Comparison of ENCODE assay signal across 18 cellular contexts in the genomic region with DNA sequence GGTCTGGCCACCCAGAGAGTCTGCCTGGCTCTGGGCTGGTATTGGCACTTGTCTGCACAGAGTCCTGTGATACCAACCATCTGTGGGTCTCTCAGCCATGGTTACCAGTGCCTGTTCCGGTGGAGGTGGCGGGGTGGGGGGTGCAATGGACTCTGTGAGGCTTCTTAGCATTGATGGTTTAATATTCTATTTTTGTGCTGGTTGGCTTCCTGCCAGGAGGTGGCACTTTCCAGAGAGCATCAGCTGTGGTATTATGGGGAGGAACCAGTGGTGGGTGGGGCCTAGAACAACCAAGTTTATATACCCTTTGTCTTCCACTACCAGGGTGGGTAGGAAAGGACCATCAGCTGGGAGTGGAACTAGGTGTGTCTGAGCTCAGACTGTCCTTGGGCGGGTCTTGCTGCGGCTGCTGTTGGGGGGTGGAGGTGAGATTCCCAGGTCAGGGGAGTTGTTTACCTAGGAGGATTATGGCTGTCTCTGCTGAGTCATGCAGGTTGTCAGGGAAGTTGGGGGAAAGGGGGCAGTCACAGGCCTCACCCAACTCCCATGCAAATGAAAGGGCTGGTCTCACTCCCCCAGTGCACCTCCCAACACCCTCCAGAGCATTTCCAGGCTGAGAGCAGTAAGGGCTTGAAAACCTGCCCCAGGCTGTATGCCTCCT.
DNase-seq lines count a peak whose midpoint lies in the region; ATAC-seq and TF ChIP-seq lines count a peak whose summit lies in the region.
"Had no signal": no experiment of that assay in that cellular context is flagged by ENCODE, and none has a peak within 500 bp of the region (broad histone marks: within the 10 kb centered on the region; RNA-seq: fewer than 3 reads in every experiment).

No MANE protein-coding gene starts in this region.

- H3K36me3 Mint-ChIP-seq in activated naive CD8-positive, alpha-beta T cell treated with anti-CD3 and anti-CD28 coated beads, Interleukin-2, amount 50 U/mL, for 24 hours (ENCODE audit: low read depth) = no peaks in the 10 kb centered on the region
- H3K36me3 Mint-ChIP-seq in activated T-helper 17 cell treated with anti-CD3 and anti-CD28 coated beads, Interleukin-2, amount 50 U/mL, for 72 hours (ENCODE audit: low read depth) = no peaks in the 10 kb centered on the region
- H3K36me3 Mint-ChIP-seq: naive B cell had no signal

- no peak for TF ChIP-seq EP300 in Ishikawa (IDR thresholded peaks at IDR 0.05; ENCODE audit: borderline replicate concordance)

- no peak for TF ChIP-seq RAD21 in Ishikawa (IDR thresholded peaks at IDR 0.05; ENCODE audit: low read depth)

- H3K9me3 Mint-ChIP-seq in activated naive CD8-positive, alpha-beta T cell treated with anti-CD3 and anti-CD28 coated beads, Interleukin-2, amount 50 U/mL, for 24 hours = peaks cover 12% of the 10 kb centered on the region
- H3K9me3 Mint-ChIP-seq in activated T-helper 17 cell treated with anti-CD3 and anti-CD28 coated beads, Interleukin-2, amount 50 U/mL, for 72 hours = peaks cover 18% of the 10 kb centered on the region

- peak; percentile 5 for DNase-seq in NCI-H1436 (lab: John Stamatoyannopoulos, UW)
- DNase-seq in NCI-H1436 treated with DMSO at 0.1 percent for 48 hours (lab: John Stamatoyannopoulos, UW) = no peak
- peak; percentile 93 for DNase-seq in SW480 (ENCODE audit: low spot score)
- peak; percentile 46 for DNase-seq in mucosa of gallbladder (ENCODE audit: low spot score)
- no peak for DNase-seq in activated naive CD8-positive, alpha-beta T cell treated with anti-CD3 and anti-CD28 coated beads, Interleukin-2, amount 50 U/mL, for 24 hours
- DNase-seq in cortex of kidney (lab: John Stamatoyannopoulos, UW) = no peak
- DNase-seq: activated CD4-positive, alpha-beta memory T cell treated with anti-CD3 and anti-CD28 coated beads, Interleukin-2, amount 10 ng/mL, durations not matched to agents 7 days and 5 days; activated effector memory CD4-positive, alpha-beta T cell treated with Interleukin-2 at 50 U/mL for 16 hours; body of pancreas; effector memory CD4-positive, alpha-beta T cell; Karpas-422; naive B cell; NCI-H2029; stimulated activated CD4-positive, alpha-beta T cell treated with anti-CD3 and anti-CD28 coated beads, Interleukin-1b, Interleukin-23, amount 100 ng/mL, for 48 hours; tibial artery had no signal

- ATAC-seq in activated naive CD8-positive, alpha-beta T cell treated with anti-CD3 and anti-CD28 coated beads, Interleukin-2, amount 50 U/mL, for 24 hours = no peak
- no peak for ATAC-seq in activated T-helper 17 cell treated with anti-CD3 and anti-CD28 coated beads, Interleukin-2, amount 50 U/mL, for 72 hours (replicated peaks)
- ATAC-seq: body of pancreas, gastroesophageal sphincter had no signal

- H3K27ac Mint-ChIP-seq in activated naive CD8-positive, alpha-beta T cell treated with anti-CD3 and anti-CD28 coated beads, Interleukin-2, amount 50 U/mL, for 24 hours = no peak overlapping the region
- no peak overlapping the region for H3K27ac Mint-ChIP-seq in activated T-helper 17 cell treated with anti-CD3 and anti-CD28 coated beads, Interleukin-2, amount 50 U/mL, for 72 hours
- H3K27ac Mint-ChIP-seq: activated CD4-positive, alpha-beta memory T cell treated with anti-CD3 and anti-CD28 coated beads, Interleukin-2, amount 10 ng/mL, durations not matched to agents 7 days and 5 days; naive B cell had no signal

- no peaks in the 10 kb centered on the region for H3K4me1 Mint-ChIP-seq in activated naive CD8-positive, alpha-beta T cell treated with anti-CD3 and anti-CD28 coated beads, Interleukin-2, amount 50 U/mL, for 24 hours
- H3K4me1 Mint-ChIP-seq in activated T-helper 17 cell treated with anti-CD3 and anti-CD28 coated beads, Interleukin-2, amount 50 U/mL, for 72 hours = no peaks in the 10 kb centered on the region
- H3K4me1 Mint-ChIP-seq: activated CD4-positive, alpha-beta memory T cell treated with anti-CD3 and anti-CD28 coated beads, Interleukin-2, amount 10 ng/mL, durations not matched to agents 7 days and 5 days; naive B cell had no signal

- no peaks in the 10 kb centered on the region for H3K27me3 Mint-ChIP-seq in activated naive CD8-positive, alpha-beta T cell treated with anti-CD3 and anti-CD28 coated beads, Interleukin-2, amount 50 U/mL, for 24 hours
- H3K27me3 Mint-ChIP-seq in activated T-helper 17 cell treated with anti-CD3 and anti-CD28 coated beads, Interleukin-2, amount 50 U/mL, for 72 hours = no peaks in the 10 kb centered on the region
- H3K27me3 Mint-ChIP-seq: activated CD4-positive, alpha-beta memory T cell treated with anti-CD3 and anti-CD28 coated beads, Interleukin-2, amount 10 ng/mL, durations not matched to agents 7 days and 5 days had no signal

- H3K4me3 Mint-ChIP-seq in activated naive CD8-positive, alpha-beta T cell treated with anti-CD3 and anti-CD28 coated beads, Interleukin-2, amount 50 U/mL, for 24 hours = no peak overlapping the region
- no peak overlapping the region for H3K4me3 Mint-ChIP-seq in activated T-helper 17 cell treated with anti-CD3 and anti-CD28 coated beads, Interleukin-2, amount 50 U/mL, for 72 hours
- H3K4me3 Mint-ChIP-seq: activated CD4-positive, alpha-beta memory T cell treated with anti-CD3 and anti-CD28 coated beads, Interleukin-2, amount 10 ng/mL, durations not matched to agents 7 days and 5 days had no signal

TF ChIP-seq in Ishikawa, 13 proteins besides CTCF, POLR2A, EP300 and RAD21:
- TF ChIP-seq NFIC (IDR thresholded peaks at IDR 0.05) (peak; percentile 39; the same call in 1 of the 2 replicates), YY1 (IDR thresholded peaks at IDR 0.05; ENCODE audit: low read depth) (no peak)

Comparison
In these comparisons a context has a peak if more than half of its experiments do, and no peak if none do; other contexts are left out.
1. DNase-seq: peak in NCI-H1436 (single experiment), SW480 (single experiment) and mucosa of gallbladder (single experiment); none in NCI-H1436 treated with DMSO at 0.1 percent for 48 hours (single experiment), activated naive CD8-positive, alpha-beta T cell treated with anti-CD3 and anti-CD28 coated beads, Interleukin-2, amount 50 U/mL, for 24 hours (single experiment) and cortex of kidney (single experiment).